In the genomic region with DNA sequence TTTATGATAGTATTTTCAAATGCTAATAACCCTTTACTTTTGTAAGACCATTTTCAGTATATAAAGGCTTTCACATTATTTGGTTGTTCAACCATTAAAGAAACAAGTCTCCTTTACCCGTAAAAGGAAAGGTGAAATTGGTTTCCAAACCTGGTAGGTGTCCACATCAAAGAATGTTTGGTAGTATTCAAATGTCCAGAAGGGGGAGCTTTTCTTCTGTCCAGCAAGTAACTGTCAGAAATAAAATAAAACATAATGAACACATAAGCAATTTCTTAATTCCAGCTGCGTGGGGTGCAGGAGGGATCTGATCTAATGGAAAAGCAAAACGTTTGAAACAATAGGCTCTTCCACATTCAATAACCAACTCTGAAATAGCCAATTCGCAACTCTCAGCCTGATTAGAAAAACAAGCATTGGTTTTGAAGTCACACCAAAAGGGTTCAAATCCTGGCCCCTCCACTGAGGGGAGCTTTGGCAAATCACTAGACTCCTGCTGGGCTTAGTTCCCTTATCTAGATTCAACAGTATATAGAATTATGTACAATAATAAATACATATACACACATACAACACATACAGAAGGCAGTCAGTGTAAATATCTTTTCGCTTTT, we compare ENCODE assay signal across 9 cellular contexts. TPM values are rescaled to one million over a fixed set of nuclear protein-coding genes. Genes with fewer than 3 reads are reported as not detected.
DNase-seq lines count a peak whose midpoint lies in the region; ATAC-seq and TF ChIP-seq lines count a peak whose summit lies in the region.
"Had no signal": no experiment of that assay in that cellular context is flagged by ENCODE, and none has a peak within 500 bp of the region (broad histone marks: within the 10 kb centered on the region; RNA-seq: fewer than 3 reads in every experiment).

No MANE protein-coding gene starts in this region.

- intact Hi-C loops in left ventricle myocardium inferior (cut with micrococcal nuclease) = loop anchor here (10.0 kb wide), 1 partner anchor 76 kb away; no protein-coding TSS in a partner anchor
- intact Hi-C loops in Right ventricle myocardium inferior (cut with DNase I) = no loop called here

- H3K4me1 Mint-ChIP-seq in effector memory CD8-positive, alpha-beta T cell (ENCODE audit: low read depth in 2 of 2) = peaks cover 0 to 5% of the 10 kb centered on the region in 2 donors

- peaks cover 85% of the 10 kb centered on the region for H3K36me3 ChIP-seq in left ventricle myocardium inferior

- H3K9me3 ChIP-seq in left ventricle myocardium inferior (replicated peaks) = peaks cover 4% of the 10 kb centered on the region

- peaks cover 45% of the 10 kb centered on the region for H3K36me3 Mint-ChIP-seq in effector memory CD8-positive, alpha-beta T cell (ENCODE audit: insufficient read depth)

- no peak overlapping the region for H3K27ac Mint-ChIP-seq in effector memory CD8-positive, alpha-beta T cell
- H3K27ac Mint-ChIP-seq: stimulated activated naive CD8-positive, alpha-beta T cell treated with anti-CD3 and anti-CD28 coated beads, Interleukin-15, Interleukin-2, amounts not matched to agents 100 ng/mL and 50 ng/mL, for 24 hours had no signal

- H3K27me3 ChIP-seq in left ventricle myocardium inferior (ENCODE audit: low read depth) = no peaks in the 10 kb centered on the region

- H3K9me3 Mint-ChIP-seq in effector memory CD8-positive, alpha-beta T cell = peaks cover 3 to 7% of the 10 kb centered on the region in 2 donors
- H3K9me3 Mint-ChIP-seq: stimulated activated naive CD8-positive, alpha-beta T cell treated with anti-CD3 and anti-CD28 coated beads, Interleukin-15, Interleukin-2, amounts not matched to agents 100 ng/mL and 50 ng/mL, for 24 hours had no signal

- no peak overlapping the region for H3K4me3 ChIP-seq in left ventricle myocardium inferior

- DNase-seq in left ventricle myocardium inferior = no peak
- no peak for DNase-seq in Right ventricle myocardium inferior (ENCODE audit: missing footprints)
- peak; percentile 45 for DNase-seq in NCI-H2227 treated with DMSO at 0.1 percent for 48 hours (lab: John Stamatoyannopoulos, UW)
- DNase-seq in T47D (ENCODE audit: low read depth in 1 of 2, low spot score in 1 of 2) = peak; percentile 20 to 65
- DNase-seq in midbrain (lab: John Stamatoyannopoulos, UW) = peak; percentile 30
- DNase-seq in effector memory CD8-positive, alpha-beta T cell = no peak

- peak; percentile 67 for TF ChIP-seq CTCF in left ventricle myocardium inferior (IDR thresholded peaks at IDR 0.05; ENCODE audit: borderline replicate concordance)

- no peak overlapping the region for H3K27ac ChIP-seq in left ventricle myocardium inferior (replicated peaks)

- no peaks in the 10 kb centered on the region for H3K4me1 ChIP-seq in left ventricle myocardium inferior

- no peak overlapping the region for H3K4me3 Mint-ChIP-seq in effector memory CD8-positive, alpha-beta T cell
- H3K4me3 Mint-ChIP-seq: stimulated activated naive CD8-positive, alpha-beta T cell treated with anti-CD3 and anti-CD28 coated beads, Interleukin-15, Interleukin-2, amounts not matched to agents 100 ng/mL and 50 ng/mL, for 24 hours had no signal

- no peaks in the 10 kb centered on the region for H3K27me3 Mint-ChIP-seq in effector memory CD8-positive, alpha-beta T cell
- H3K27me3 Mint-ChIP-seq: stimulated activated naive CD8-positive, alpha-beta T cell treated with anti-CD3 and anti-CD28 coated beads, Interleukin-15, Interleukin-2, amounts not matched to agents 100 ng/mL and 50 ng/mL, for 24 hours had no signal

- in situ Hi-C loops in T47D (cut with HindIII; ENCODE audit: low pct_unique_long_range_greater_than_20kb, low sequenced_read_pairs) = no loop called here

- ATAC-seq in Right ventricle myocardium inferior (no peak), GM19324 (IDR thresholded peaks at IDR 0.05; ENCODE audit: low FRiP score, unreplicated experiment) (no peak), HG03460 (IDR thresholded peaks at IDR 0.05; ENCODE audit: unreplicated experiment) (no peak)
- no peak for ATAC-seq in effector memory CD8-positive, alpha-beta T cell (replicated peaks)

RNA-seq across cellular contexts. Expression of a gene that starts 11.0 kb away (rescaled TPM):
- total RNA-seq in left ventricle myocardium inferior (13.9 TPM), Right ventricle myocardium inferior (16.1 TPM)

RNA-seq across cellular contexts. Expression of a gene that starts 15.4 kb away (rescaled TPM):
- total RNA-seq in left ventricle myocardium inferior = not detected
- total RNA-seq in Right ventricle myocardium inferior = not detected

RNA-seq across cellular contexts. Expression of a gene that starts 40.5 kb away (rescaled TPM):
- total RNA-seq in left ventricle myocardium inferior = 5.7 TPM
- 6.4 TPM for total RNA-seq in Right ventricle myocardium inferior

Comparison
In these comparisons a context has a peak if more than half of its experiments do, and no peak if none do; other contexts are left out.
1. DNase-seq: peak in NCI-H2227 treated with DMSO at 0.1 percent for 48 hours (single experiment), T47D (2 of 2) and midbrain (single experiment); none in left ventricle myocardium inferior (single experiment), Right ventricle myocardium inferior (single experiment) and effector memory CD8-positive, alpha-beta T cell (0 of 3).